44 cellular contexts compared by ENCODE assay signal in the genomic region with DNA sequence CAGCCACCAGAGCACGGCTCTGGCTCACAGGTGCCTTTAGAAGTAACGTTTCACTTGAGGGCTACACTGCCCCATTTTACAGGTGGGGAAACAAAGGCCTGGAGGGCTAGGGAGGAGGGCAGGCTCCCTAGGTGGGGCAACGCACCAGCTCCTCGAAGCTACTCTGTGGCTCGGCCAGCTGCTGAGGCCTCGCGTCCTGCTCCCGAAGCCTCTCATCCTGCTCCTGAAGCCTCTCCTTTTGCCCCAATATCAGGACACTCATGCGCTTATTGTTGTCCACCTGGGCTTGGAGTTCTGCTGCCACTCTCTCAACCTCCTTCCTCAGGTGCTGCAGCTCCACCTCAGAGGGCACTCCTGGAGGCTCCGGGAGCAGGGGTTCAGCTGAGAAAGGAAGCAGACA. TPM values are rescaled to one million over a fixed set of nuclear protein-coding genes. Genes with fewer than 3 reads are reported as not detected.
"Had no signal": no experiment of that assay in that cellular context is flagged by ENCODE, and none has a peak within 500 bp of the region (broad histone marks: within the 10 kb centered on the region; RNA-seq: fewer than 3 reads in every experiment).

No MANE protein-coding gene starts in this region.

- H3K27ac ChIP-seq: adrenal gland, ascending aorta, body of pancreas, brain microvascular endothelial cell, breast epithelium, cardiac muscle cell had no signal

- H3K9me3 ChIP-seq: adrenal gland, ascending aorta, body of pancreas, breast epithelium had no signal

- FAIRE-seq: astrocyte, bronchial epithelial cell had no signal

- ATAC-seq: activated naive CD4-positive, alpha-beta T cell treated with anti-CD3 and anti-CD28 coated beads, Interleukin-2, amount 50 U/mL, for 72 hours; activated naive CD8-positive, alpha-beta T cell treated with anti-CD3 and anti-CD28 coated beads, Interleukin-2, amount 50 U/mL, for 24 hours; activated T-cell treated with anti-CD3 and anti-CD28 coated beads, Interleukin-2, amount 50 U/mL, for 4 hours; activated T-cell treated with anti-CD3 and anti-CD28 coated beads, Interleukin-2, amount 50 U/mL, for 72 hours; activated T-helper 17 cell treated with anti-CD3 and anti-CD28 coated beads, Interleukin-2, amount 50 U/mL, for 72 hours; body of pancreas had no signal

- H3K36me3 Mint-ChIP-seq: activated naive CD4-positive, alpha-beta T cell treated with anti-CD3 and anti-CD28 coated beads, Interleukin-2, amount 10 ng/mL, durations not matched to agents 7 days and 5 days; activated naive CD4-positive, alpha-beta T cell treated with anti-CD3 and anti-CD28 coated beads, Interleukin-2, amount 50 U/mL, for 72 hours; activated naive CD8-positive, alpha-beta T cell treated with anti-CD3 and anti-CD28 coated beads, Interleukin-2, amount 10 ng/mL, durations not matched to agents 7 days and 5 days; brain had no signal

- H3K27me3 ChIP-seq: adrenal gland, ascending aorta, body of pancreas, brain microvascular endothelial cell, breast epithelium, cardiac muscle cell had no signal

- H3K27ac Mint-ChIP-seq: activated naive CD4-positive, alpha-beta T cell treated with anti-CD3 and anti-CD28 coated beads for 36 hours; activated naive CD4-positive, alpha-beta T cell treated with anti-CD3 and anti-CD28 coated beads, Interleukin-2, amount 10 ng/mL, durations not matched to agents 7 days and 5 days; activated naive CD4-positive, alpha-beta T cell treated with anti-CD3 and anti-CD28 coated beads, Interleukin-2, amount 50 U/mL, for 24 hours; activated naive CD4-positive, alpha-beta T cell treated with anti-CD3 and anti-CD28 coated beads, Interleukin-2, amount 50 U/mL, for 72 hours; activated naive CD8-positive, alpha-beta T cell; activated naive CD8-positive, alpha-beta T cell treated with anti-CD3 and anti-CD28 coated beads for 36 hours; activated naive CD8-positive, alpha-beta T cell treated with anti-CD3 and anti-CD28 coated beads, Interleukin-2, amount 10 ng/mL, durations not matched to agents 7 days and 5 days; activated naive CD8-positive, alpha-beta T cell treated with anti-CD3 and anti-CD28 coated beads, Interleukin-2, amount 50 U/mL, for 24 hours; activated T-cell treated with anti-CD3 and anti-CD28 coated beads, Interleukin-2, amount 50 U/mL, for 24 hours; activated T-cell treated with anti-CD3 and anti-CD28 coated beads, Interleukin-2, amount 50 U/mL, for 72 hours; activated T-helper 1 cell treated with anti-CD3 and anti-CD28 coated beads, Interleukin-12 subunit alpha, Interleukin-12 subunit beta, Interleukin-2, Interleukin-4 antibody, amounts not matched to agents 30 ng/mL and 10 ng/mL and 1 ng/mL, durations not matched to agents 14 hours and 24 hours and 36 hours; activated T-helper 17 cell treated with anti-CD3 and anti-CD28 coated beads, Interleukin-2, amount 50 U/mL, for 72 hours; activated T-helper 2 cell treated with anti-CD3 and anti-CD28 coated beads, Interferon-gamma antibody, Interleukin-2, Interleukin-4, amounts not matched to agents 10 μg/mL and 5 μg/mL and 100 μg/mL, durations not matched to agents 14 hours and 24 hours and 36 hours; brain had no signal

- H3K4me1 ChIP-seq: adrenal gland, ascending aorta, body of pancreas, breast epithelium had no signal

- H3K27me3 Mint-ChIP-seq: activated naive CD4-positive, alpha-beta T cell treated with anti-CD3 and anti-CD28 coated beads, Interleukin-2, amount 50 U/mL, for 24 hours; activated naive CD8-positive, alpha-beta T cell treated with anti-CD3 and anti-CD28 coated beads for 36 hours; activated naive CD8-positive, alpha-beta T cell treated with anti-CD3 and anti-CD28 coated beads, Interleukin-2, amount 10 ng/mL, durations not matched to agents 7 days and 5 days; activated T-cell treated with anti-CD3 and anti-CD28 coated beads, Interleukin-2, amount 50 U/mL, for 24 hours had no signal

- H3K9me3 Mint-ChIP-seq: activated naive CD4-positive, alpha-beta T cell treated with anti-CD3 and anti-CD28 coated beads for 36 hours; activated naive CD4-positive, alpha-beta T cell treated with anti-CD3 and anti-CD28 coated beads, Interleukin-2, amount 10 ng/mL, durations not matched to agents 7 days and 5 days; activated naive CD4-positive, alpha-beta T cell treated with anti-CD3 and anti-CD28 coated beads, Interleukin-2, amount 50 U/mL, for 24 hours; activated naive CD4-positive, alpha-beta T cell treated with anti-CD3 and anti-CD28 coated beads, Interleukin-2, amount 50 U/mL, for 72 hours; activated naive CD8-positive, alpha-beta T cell treated with anti-CD3 and anti-CD28 coated beads for 36 hours; activated naive CD8-positive, alpha-beta T cell treated with anti-CD3 and anti-CD28 coated beads, Interleukin-2, amount 10 ng/mL, durations not matched to agents 7 days and 5 days; activated naive CD8-positive, alpha-beta T cell treated with anti-CD3 and anti-CD28 coated beads, Interleukin-2, amount 50 U/mL, for 24 hours; activated T-cell treated with anti-CD3 and anti-CD28 coated beads, Interleukin-2, amount 50 U/mL, for 24 hours; activated T-cell treated with anti-CD3 and anti-CD28 coated beads, Interleukin-2, amount 50 U/mL, for 4 hours; activated T-cell treated with anti-CD3 and anti-CD28 coated beads, Interleukin-2, amount 50 U/mL, for 72 hours; activated T-helper 1 cell treated with anti-CD3 and anti-CD28 coated beads, Interleukin-12 subunit alpha, Interleukin-12 subunit beta, Interleukin-2, Interleukin-4 antibody, amounts not matched to agents 30 ng/mL and 10 ng/mL and 1 ng/mL, durations not matched to agents 14 hours and 24 hours and 36 hours; activated T-helper 17 cell treated with anti-CD3 and anti-CD28 coated beads, Interleukin-2, amount 50 U/mL, for 72 hours; activated T-helper 2 cell treated with anti-CD3 and anti-CD28 coated beads, Interferon-gamma antibody, Interleukin-2, Interleukin-4, amounts not matched to agents 10 μg/mL and 5 μg/mL and 100 μg/mL, durations not matched to agents 14 hours and 24 hours and 36 hours; central memory CD8-positive, alpha-beta T cell had no signal

- H3K36me3 ChIP-seq: adrenal gland, ascending aorta, brain microvascular endothelial cell, breast epithelium, cardiac muscle cell had no signal

- H3K4me1 Mint-ChIP-seq: activated naive CD8-positive, alpha-beta T cell treated with anti-CD3 and anti-CD28 coated beads for 36 hours; activated naive CD8-positive, alpha-beta T cell treated with anti-CD3 and anti-CD28 coated beads, Interleukin-2, amount 50 U/mL, for 24 hours; activated T-helper 17 cell treated with anti-CD3 and anti-CD28 coated beads, Interleukin-2, amount 50 U/mL, for 72 hours; brain; central memory CD8-positive, alpha-beta T cell had no signal

- H3K4me3 Mint-ChIP-seq: activated naive CD4-positive, alpha-beta T cell treated with anti-CD3 and anti-CD28 coated beads for 36 hours; activated naive CD4-positive, alpha-beta T cell treated with anti-CD3 and anti-CD28 coated beads, Interleukin-2, amount 10 ng/mL, durations not matched to agents 7 days and 5 days; activated naive CD4-positive, alpha-beta T cell treated with anti-CD3 and anti-CD28 coated beads, Interleukin-2, amount 50 U/mL, for 24 hours; activated naive CD8-positive, alpha-beta T cell; activated naive CD8-positive, alpha-beta T cell treated with anti-CD3 and anti-CD28 coated beads for 36 hours; activated naive CD8-positive, alpha-beta T cell treated with anti-CD3 and anti-CD28 coated beads, Interleukin-2, amount 10 ng/mL, durations not matched to agents 7 days and 5 days; activated naive CD8-positive, alpha-beta T cell treated with anti-CD3 and anti-CD28 coated beads, Interleukin-2, amount 50 U/mL, for 24 hours; activated T-cell treated with anti-CD3 and anti-CD28 coated beads, Interleukin-2, amount 50 U/mL, for 24 hours; activated T-cell treated with anti-CD3 and anti-CD28 coated beads, Interleukin-2, amount 50 U/mL, for 4 hours; activated T-cell treated with anti-CD3 and anti-CD28 coated beads, Interleukin-2, amount 50 U/mL, for 72 hours; activated T-helper 1 cell treated with anti-CD3 and anti-CD28 coated beads, Interleukin-12 subunit alpha, Interleukin-12 subunit beta, Interleukin-2, Interleukin-4 antibody, amounts not matched to agents 30 ng/mL and 10 ng/mL and 1 ng/mL, durations not matched to agents 14 hours and 24 hours and 36 hours; activated T-helper 17 cell treated with anti-CD3 and anti-CD28 coated beads, Interleukin-2, amount 50 U/mL, for 72 hours; brain; central memory CD8-positive, alpha-beta T cell had no signal

- DNase-seq: activated effector memory CD4-positive, alpha-beta T cell treated with anti-CD3 and anti-CD28 coated beads, Interleukin-2, amount 50 U/mL, for 16 hours; activated effector memory CD4-positive, alpha-beta T cell treated with Interleukin-2 at 50 U/mL for 16 hours; activated gamma-delta T cell; activated naive CD4-positive, alpha-beta T cell; activated naive CD4-positive, alpha-beta T cell treated with anti-CD3 and anti-CD28 coated beads for 36 hours; activated naive CD4-positive, alpha-beta T cell treated with anti-CD3 and anti-CD28 coated beads, Interleukin-2, amount 10 ng/mL, durations not matched to agents 7 days and 5 days; activated naive CD4-positive, alpha-beta T cell treated with anti-CD3 and anti-CD28 coated beads, Interleukin-2, amount 50 U/mL, for 16 hours; activated naive CD4-positive, alpha-beta T cell treated with Interleukin-2 at 50 U/mL for 16 hours; activated naive CD8-positive, alpha-beta T cell treated with anti-CD3 and anti-CD28 coated beads for 36 hours; activated naive CD8-positive, alpha-beta T cell treated with anti-CD3 and anti-CD28 coated beads, Interleukin-2, amount 10 ng/mL, durations not matched to agents 7 days and 5 days; activated naive CD8-positive, alpha-beta T cell treated with anti-CD3 and anti-CD28 coated beads, Interleukin-2, amount 50 U/mL, for 24 hours; activated T-cell treated with anti-CD3 and anti-CD28 coated beads for 4 hours; activated T-cell treated with anti-CD3 and anti-CD28 coated beads, Interleukin-2, amount 50 U/mL, for 1 hour; activated T-cell treated with anti-CD3 and anti-CD28 coated beads, Interleukin-2, amount 50 U/mL, for 24 hours; activated T-cell treated with anti-CD3 and anti-CD28 coated beads, Interleukin-2, amount 50 U/mL, for 4 hours; activated T-cell treated with anti-CD3 and anti-CD28 coated beads, Interleukin-2, amount 50 U/mL, for 48 hours; activated T-cell treated with anti-CD3 and anti-CD28 coated beads, Interleukin-2, amount 50 U/mL, for 72 hours; adrenal gland; amniotic stem cell; amygdala; anterior cingulate cortex; aorta; body of pancreas; brain microvascular endothelial cell; caudate nucleus; central memory CD4-positive, alpha-beta T cell; cerebellar nuclear complex had no signal

- H3K4me3 ChIP-seq: adrenal gland, ascending aorta, body of pancreas, breast epithelium, cardiac muscle cell had no signal

RNA-seq across cellular contexts. Expression of gene OR4F6, which starts 28.2 kb away (rescaled TPM):
- total RNA-seq: activated naive CD4-positive, alpha-beta T cell treated with anti-CD3 and anti-CD28 coated beads for 36 hours; activated naive CD4-positive, alpha-beta T cell treated with anti-CD3 and anti-CD28 coated beads, Interleukin-2, amount 50 U/mL, for 72 hours; activated naive CD8-positive, alpha-beta T cell treated with anti-CD3 and anti-CD28 coated beads for 36 hours; activated naive CD8-positive, alpha-beta T cell treated with anti-CD3 and anti-CD28 coated beads, Interleukin-2, amount 10 ng/mL, durations not matched to agents 7 days and 5 days; activated T-cell treated with anti-CD3 and anti-CD28 coated beads, Interleukin-2, amount 50 U/mL, for 4 hours; activated T-cell treated with anti-CD3 and anti-CD28 coated beads, Interleukin-2, amount 50 U/mL, for 72 hours; activated T-helper 1 cell treated with anti-CD3 and anti-CD28 coated beads, Interleukin-12 subunit alpha, Interleukin-12 subunit beta, Interleukin-2, Interleukin-4 antibody, amounts not matched to agents 30 ng/mL and 10 ng/mL and 1 ng/mL, durations not matched to agents 14 hours and 24 hours and 36 hours; activated T-helper 17 cell treated with anti-CD3 and anti-CD28 coated beads, Interleukin-2, amount 50 U/mL, for 72 hours; activated T-helper 2 cell treated with anti-CD3 and anti-CD28 coated beads, Interferon-gamma antibody, Interleukin-2, Interleukin-4, amounts not matched to agents 10 μg/mL and 5 μg/mL and 100 μg/mL, durations not matched to agents 14 hours and 24 hours and 36 hours; adrenal gland; aorta; ascending aorta; astrocyte; body of pancreas; breast epithelium; bronchial epithelial cell; cardiac muscle cell; cardiac septum; cerebellum; chondrocyte had no signal
- polyA plus RNA-seq: adipose tissue, adrenal gland, aorta, cardiac muscle cell had no signal

RNA-seq across cellular contexts. Expression of gene OR4F15, which starts 36.9 kb away (rescaled TPM):
- total RNA-seq: activated naive CD4-positive, alpha-beta T cell treated with anti-CD3 and anti-CD28 coated beads for 36 hours; activated naive CD4-positive, alpha-beta T cell treated with anti-CD3 and anti-CD28 coated beads, Interleukin-2, amount 50 U/mL, for 72 hours; activated naive CD8-positive, alpha-beta T cell treated with anti-CD3 and anti-CD28 coated beads for 36 hours; activated naive CD8-positive, alpha-beta T cell treated with anti-CD3 and anti-CD28 coated beads, Interleukin-2, amount 10 ng/mL, durations not matched to agents 7 days and 5 days; activated T-cell treated with anti-CD3 and anti-CD28 coated beads, Interleukin-2, amount 50 U/mL, for 4 hours; activated T-cell treated with anti-CD3 and anti-CD28 coated beads, Interleukin-2, amount 50 U/mL, for 72 hours; activated T-helper 1 cell treated with anti-CD3 and anti-CD28 coated beads, Interleukin-12 subunit alpha, Interleukin-12 subunit beta, Interleukin-2, Interleukin-4 antibody, amounts not matched to agents 30 ng/mL and 10 ng/mL and 1 ng/mL, durations not matched to agents 14 hours and 24 hours and 36 hours; activated T-helper 17 cell treated with anti-CD3 and anti-CD28 coated beads, Interleukin-2, amount 50 U/mL, for 72 hours; activated T-helper 2 cell treated with anti-CD3 and anti-CD28 coated beads, Interferon-gamma antibody, Interleukin-2, Interleukin-4, amounts not matched to agents 10 μg/mL and 5 μg/mL and 100 μg/mL, durations not matched to agents 14 hours and 24 hours and 36 hours; adrenal gland; aorta; ascending aorta; astrocyte; body of pancreas; breast epithelium; bronchial epithelial cell; cardiac muscle cell; cardiac septum; cerebellum; chondrocyte had no signal
- polyA plus RNA-seq: adipose tissue, adrenal gland, aorta, cardiac muscle cell had no signal
